ENCODE assay signal across 8 cellular contexts in the genomic region with DNA sequence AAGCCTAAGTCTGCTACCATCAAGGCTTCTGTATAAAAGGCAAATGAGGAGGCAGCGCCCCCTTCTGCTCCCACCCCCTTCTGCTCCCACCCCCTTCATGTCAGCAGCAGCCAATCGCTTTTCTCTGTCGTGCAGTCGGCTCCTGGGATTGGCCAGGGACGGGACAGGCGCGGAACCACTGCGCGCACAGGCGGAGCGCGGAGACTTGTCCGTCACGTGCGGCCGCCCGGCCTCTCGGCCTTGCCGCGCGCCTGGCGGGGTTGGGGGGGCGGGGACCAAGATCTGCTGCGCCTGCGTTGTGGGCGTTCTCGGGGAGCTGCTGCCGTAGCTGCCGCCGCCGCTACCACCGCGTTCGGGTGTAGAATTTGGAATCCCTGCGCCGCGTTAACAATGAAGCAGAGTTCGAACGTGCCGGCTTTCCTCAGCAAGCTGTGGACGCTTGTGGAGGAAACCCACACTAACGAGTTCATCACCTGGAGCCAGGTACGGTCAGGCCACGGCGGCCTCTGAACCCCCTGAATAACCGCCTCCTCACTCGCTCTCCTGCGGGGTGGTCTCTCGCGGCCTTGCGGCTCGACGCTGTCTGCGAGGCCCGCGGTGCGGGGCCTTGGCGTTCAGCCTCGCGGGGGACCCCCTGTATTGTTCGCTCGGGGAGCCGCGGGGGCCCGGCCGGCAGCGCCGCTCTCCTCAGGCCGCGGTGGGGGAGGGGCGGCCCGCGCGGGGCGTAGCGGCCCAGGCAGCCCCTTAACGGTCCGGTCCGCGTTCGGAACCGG. TPM values are rescaled to one million over a fixed set of nuclear protein-coding genes. Genes with fewer than 3 reads are reported as not detected.
DNase-seq lines count a peak whose midpoint lies in the region; ATAC-seq, FAIRE-seq and TF ChIP-seq lines count a peak whose summit lies in the region.

A gene with protein sequence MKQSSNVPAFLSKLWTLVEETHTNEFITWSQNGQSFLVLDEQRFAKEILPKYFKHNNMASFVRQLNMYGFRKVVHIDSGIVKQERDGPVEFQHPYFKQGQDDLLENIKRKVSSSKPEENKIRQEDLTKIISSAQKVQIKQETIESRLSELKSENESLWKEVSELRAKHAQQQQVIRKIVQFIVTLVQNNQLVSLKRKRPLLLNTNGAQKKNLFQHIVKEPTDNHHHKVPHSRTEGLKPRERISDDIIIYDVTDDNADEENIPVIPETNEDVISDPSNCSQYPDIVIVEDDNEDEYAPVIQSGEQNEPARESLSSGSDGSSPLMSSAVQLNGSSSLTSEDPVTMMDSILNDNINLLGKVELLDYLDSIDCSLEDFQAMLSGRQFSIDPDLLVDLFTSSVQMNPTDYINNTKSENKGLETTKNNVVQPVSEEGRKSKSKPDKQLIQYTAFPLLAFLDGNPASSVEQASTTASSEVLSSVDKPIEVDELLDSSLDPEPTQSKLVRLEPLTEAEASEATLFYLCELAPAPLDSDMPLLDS (plus strand): TSS at position 305 of the 773 bp plus-strand sequence. CDS start 86 bp downstream, at position 391.

- H3K9ac ChIP-seq in kidney (ENCODE audit: low read length in 2 of 2) = peak within 1 kb of the TSS; percentile 74 to 87

- H3K4me1 ChIP-seq in kidney (ENCODE audit: control insufficient read depth in 1 of 2, insufficient read depth in 1 of 2, low read depth in 1 of 2, low read length in 2 of 2) = peaks cover 8 to 13% of the 10 kb centered on the region in 2 donors

- H3K36me3 ChIP-seq in kidney (ENCODE audit: control insufficient read depth in 1 of 2, insufficient read depth in 2 of 2, low read length in 2 of 2) = no peaks in the 10 kb centered on the region

- H3K9me3 ChIP-seq in kidney (ENCODE audit: control insufficient read depth in 1 of 2, low read length in 2 of 2) = no peaks in the 10 kb centered on the region

- ATAC-seq in GM19025 (IDR thresholded peaks at IDR 0.05; ENCODE audit: low read depth, unreplicated experiment) = peak; percentile 98
- ATAC-seq in HG03342 (IDR thresholded peaks at IDR 0.05; ENCODE audit: unreplicated experiment) = peak; percentile 98
- ATAC-seq in activated CD4-positive, CD25-positive, alpha-beta regulatory T cell treated with anti-CD3 and anti-CD28 coated beads, Interleukin-2, amount 50 U/mL, for 24 hours = peak; percentile 99

- no peak for FAIRE-seq in kidney (lab: Jason Lieb, UNC)

- H3K27ac ChIP-seq in kidney (ENCODE audit: low read depth in 2 of 2, low read length in 2 of 2) = peak within 1 kb of the TSS; percentile 62 to 79

- TF ChIP-seq CTCF in AG09319 (IDR thresholded peaks at IDR 0.05; ENCODE audit: low read depth, low read length) (peak; percentile 35), kidney (IDR thresholded peaks at IDR 0.05; ENCODE audit: borderline replicate concordance, extremely low read depth, insufficient read depth) (peak; percentile 15)

- intact Hi-C loops in kidney (cut with DNase I) = no loop called here

- H3K4me3 ChIP-seq in kidney (ENCODE audit: low read length in 2 of 2) = peak within 1 kb of the TSS; percentile 76 to 96

- DNase-seq in AG09319 (ENCODE audit: extremely low read depth, low read depth) (peak; percentile 96), NCI-H446 (lab: John Stamatoyannopoulos, UW) (peak; percentile 84 to 95), cerebellar nuclear complex (lab: John Stamatoyannopoulos, UW) (peak; percentile 84 to 87), kidney (peak; percentile 99)
- peak; percentile 95 for DNase-seq in stimulated activated CD4-positive, alpha-beta T cell treated with anti-CD3 and anti-CD28 coated beads, Interleukin-15, amount 100 ng/mL, for 24 hours

RNA-seq across cellular contexts. Expression of the gene that starts here (rescaled TPM):
- total RNA-seq in kidney = 9.5 TPM
- 7.8 TPM for polyA plus RNA-seq in kidney (ENCODE audit: insufficient read depth, low read depth, low replicate concordance)

Comparison
In these comparisons a context has a peak if more than half of its experiments do, and no peak if none do; other contexts are left out.
1. Peak in every context shown above with its lines: DNase-seq, ATAC-seq, H3K4me3 ChIP-seq and H3K27ac ChIP-seq.